In genomic region chr19:13861714-13862531, GRCh38 we compare ENCODE assay signal across 8 cellular contexts. TPM values are rescaled to one million over a fixed set of nuclear protein-coding genes. Genes with fewer than 3 reads are reported as not detected.
DNase-seq lines count a peak whose midpoint lies in the region; ATAC-seq and TF ChIP-seq lines count a peak whose summit lies in the region.

No MANE protein-coding gene starts in this region.

- peak overlapping the region; percentile 74 to 92 for H4K8ac ChIP-seq in IMR-90 (ENCODE audit: low read depth in 2 of 2, low read length in 2 of 2)

- H3K27me3 ChIP-seq in IMR-90 (ENCODE audit: control insufficient read depth, insufficient read depth, low read length) = no peaks in the 10 kb centered on the region
- no peaks in the 10 kb centered on the region for H3K27me3 ChIP-seq in neural cell (ENCODE audit: insufficient read depth, low read depth, low read length)

- H2AFZ ChIP-seq in IMR-90 (replicated peaks; ENCODE audit: low read length, poor library complexity) (peak overlapping the region; percentile 92), neural cell (ENCODE audit: low read depth, low read length) (no peak overlapping the region)

- in situ Hi-C loops in IMR-90 (cut with MboI; ENCODE audit: low sequenced_read_pairs) = loop anchor here (5.0 to 25.0 kb wide), 3 partner anchors 80 to 575 kb away; no protein-coding TSS in a partner anchor

- peak overlapping the region; percentile 98 for H2AK9ac ChIP-seq in IMR-90 (replicated peaks; ENCODE audit: low read depth, low read length, poor library complexity)

- peaks cover 9% of the 10 kb centered on the region for H3K9me1 ChIP-seq in IMR-90 (ENCODE audit: insufficient read depth, low read length)

- no peaks in the 10 kb centered on the region for H3K9me2 ChIP-seq in neural cell (ENCODE audit: insufficient read depth, low read length)

- H2AK5ac ChIP-seq in IMR-90 (ENCODE audit: low read depth, low read length) = peak overlapping the region; percentile 84

- H4K5ac ChIP-seq in IMR-90 (ENCODE audit: low read depth, low read length) = peak overlapping the region; percentile 85

- H2BK120ac ChIP-seq in IMR-90 (ENCODE audit: low read depth, low read length) = peak overlapping the region; percentile 99

- 0% methylated on average over 6 of the region's 27 CpGs; no CpG with 5 or more reads in 1 of the 2 experiments for WGBS in IMR-90 (ENCODE audit: extremely low coverage in 2 of 2, insufficient read length in 1 of 2), 2 experiments

- peaks cover 13% of the 10 kb centered on the region for H3K4me1 ChIP-seq in IMR-90 (ENCODE audit: control insufficient read depth, insufficient read depth, low read length)

- peak overlapping the region; percentile 86 for H3K18ac ChIP-seq in IMR-90 (ENCODE audit: low read depth, low read length)

- H2BK5ac ChIP-seq in IMR-90 (ENCODE audit: low read depth, low read length, poor library complexity, severe bottlenecking) = peak overlapping the region; percentile 90

- BruUV-seq in IMR-90 (replicated peaks; lab: Mats Ljungman, UMichigan) = no TSS peak

- H3K9ac ChIP-seq in IMR-90 (ENCODE audit: low read depth, low read length) (peak overlapping the region; percentile 73), neural cell (ENCODE audit: low read length) (no peak overlapping the region)

- H3K4me3 ChIP-seq in IMR-90 (ENCODE audit: insufficient read depth, low read depth, low read length) (peak overlapping the region; percentile 45), fibroblast of the aortic adventitia (ENCODE audit: low read depth, low read length) (peak overlapping the region; percentile 60), neural cell (ENCODE audit: low read length) (peak overlapping the region; percentile 28)

- intact Hi-C loops in IMR-90 (cut with micrococcal nuclease) = loop anchor here (1.0 to 5.0 kb wide), 4 partner anchors 23 to 265 kb away; no protein-coding TSS in a partner anchor

- H3K9me3 ChIP-seq in IMR-90 (ENCODE audit: control insufficient read depth, insufficient read depth, low read length) = no peaks in the 10 kb centered on the region
- no peaks in the 10 kb centered on the region for H3K9me3 ChIP-seq in neural cell (ENCODE audit: low read length)

- H3F3A ChIP-seq in neural cell (ENCODE audit: insufficient read depth, low read length, poor library complexity, severe bottlenecking) = no peaks in the 10 kb centered on the region

- H2BK20ac ChIP-seq in IMR-90 (ENCODE audit: low read depth, low read length) = peak overlapping the region; percentile 97

- H3K23ac ChIP-seq in IMR-90 (ENCODE audit: low read depth, low read length) = peak overlapping the region; percentile 92

- peak; percentile 72 for DNase-seq in DMS114 treated with DMSO at 0.1 percent for 48 hours (lab: John Stamatoyannopoulos, UW; ENCODE audit: unreplicated experiment)
- peak; percentile 87 for DNase-seq in IMR-90
- DNase-seq in RKO (ENCODE audit: low spot score) = peak; percentile 87
- DNase-seq in activated effector memory CD4-positive, alpha-beta T cell treated with Interleukin-2 at 50 U/mL for 16 hours = peak; percentile 81
- DNase-seq in fibroblast of the aortic adventitia (ENCODE audit: low read depth) = peak; percentile 92
- peak; percentile 87 to 88 for DNase-seq in stimulated activated naive CD8-positive, alpha-beta T cell treated with anti-CD3 and anti-CD28 coated beads, Interleukin-15, amount 100 ng/mL, for 72 hours

- peak overlapping the region; percentile 94 for H3K56ac ChIP-seq in IMR-90 (ENCODE audit: extremely low read depth, insufficient read depth, low read length)

- peak overlapping the region; percentile 95 for H3K27ac ChIP-seq in IMR-90 (ENCODE audit: insufficient read depth, low read length)
- no peak overlapping the region for H3K27ac ChIP-seq in neural cell (ENCODE audit: low read length)

- H3K36me3 ChIP-seq in IMR-90 (ENCODE audit: control insufficient read depth, insufficient read depth, low read length) (no peaks in the 10 kb centered on the region), neural cell (ENCODE audit: insufficient read depth, low read length) (no peaks in the 10 kb centered on the region)

- peak overlapping the region; percentile 97 to 99 for H3K27ac Mint-ChIP-seq in stimulated activated naive CD8-positive, alpha-beta T cell treated with anti-CD3 and anti-CD28 coated beads, Interleukin-15, amount 100 ng/mL, for 72 hours

- H4K20me1 ChIP-seq in IMR-90 (ENCODE audit: insufficient read depth, low read length) (no peaks in the 10 kb centered on the region), neural cell (ENCODE audit: insufficient read depth) (no peaks in the 10 kb centered on the region)

- CTCF ChIA-PET in IMR-90 (lab: Yijun Ruan, JAX) = interaction anchor here (0.6 to 2.5 kb wide), 20 partner anchors 9 to 201 kb away, joined by 3 to 13 read pairs (median 4); no protein-coding TSS in a partner anchor

- H3K79me2 ChIP-seq in neural cell (replicated peaks; ENCODE audit: insufficient read depth, low read length) = no peaks in the 10 kb centered on the region

- peaks cover 10 to 44% of the 10 kb centered on the region in 2 experiments; a peak in 3 of 4 replicates for H3K79me1 ChIP-seq in IMR-90 (ENCODE audit: low read depth in 1 of 2, low read length in 2 of 2)

- peak overlapping the region; percentile 97 for H3K14ac ChIP-seq in IMR-90 (replicated peaks; ENCODE audit: low read depth, low read length)

- peak overlapping the region; percentile 93; the same call in 2 of the 3 replicates for H2BK15ac ChIP-seq in IMR-90 (ENCODE audit: low read depth, low read length)

- TF ChIP-seq CTCF in IMR-90 (conservative IDR thresholded peaks at IDR 0.05; ENCODE audit: low read depth, low read length) (peak; percentile 97), fibroblast of the aortic adventitia (IDR thresholded peaks at IDR 0.05; ENCODE audit: insufficient read depth, low read length) (peak; percentile 95), neural cell (IDR thresholded peaks at IDR 0.05; ENCODE audit: poor library complexity, severe bottlenecking) (peak; percentile 90)

- dilution Hi-C loops in IMR-90 (cut with HindIII; ENCODE audit: low sequenced_read_pairs, unreplicated experiment) = no loop called here

- no peaks in the 10 kb centered on the region for H3K9me3 Mint-ChIP-seq in stimulated activated naive CD8-positive, alpha-beta T cell treated with anti-CD3 and anti-CD28 coated beads, Interleukin-15, amount 100 ng/mL, for 72 hours

- no peak for TF ChIP-seq EP300 in neural cell (conservative IDR thresholded peaks at IDR 0.05; ENCODE audit: poor library complexity, severe bottlenecking)

- peak; percentile 95 for TF ChIP-seq RAD21 in IMR-90 (IDR thresholded peaks at IDR 0.05; ENCODE audit: low read length)
- peak; percentile 83 for TF ChIP-seq RAD21 in neural cell (conservative IDR thresholded peaks at IDR 0.05)

- POLR2A ChIA-PET in IMR-90 (lab: Charles Lee; ENCODE audit: unreplicated experiment) = interaction anchor here (0.6 to 1.0 kb wide), 3 partner anchors 20 to 28 kb away, joined by 3 to 5 read pairs (median 3); no protein-coding TSS in a partner anchor

- peak; percentile 54 for ATAC-seq in GM21528 (IDR thresholded peaks at IDR 0.05; ENCODE audit: low FRiP score, unreplicated experiment)
- peak; percentile 86 for ATAC-seq in IMR-90 (ENCODE audit: low read depth)
- peak; percentile 94 for ATAC-seq in stimulated activated naive CD8-positive, alpha-beta T cell treated with anti-CD3 and anti-CD28 coated beads, Interleukin-15, amount 100 ng/mL, for 72 hours

- peak overlapping the region; percentile 96 for H3K4ac ChIP-seq in IMR-90 (ENCODE audit: low read depth, low read length)

- peaks cover 65% of the 10 kb centered on the region for H3K4me1 Mint-ChIP-seq in stimulated activated naive CD8-positive, alpha-beta T cell treated with anti-CD3 and anti-CD28 coated beads, Interleukin-15, amount 100 ng/mL, for 72 hours

- peak; percentile 71; the same call in 1 of the 2 replicates for TF ChIP-seq POLR2A in IMR-90 (IDR thresholded peaks at IDR 0.05; ENCODE audit: low read depth, low read length)

- peaks cover 35% of the 10 kb centered on the region for H3K27me3 Mint-ChIP-seq in stimulated activated naive CD8-positive, alpha-beta T cell treated with anti-CD3 and anti-CD28 coated beads, Interleukin-15, amount 100 ng/mL, for 72 hours

- H3K4me2 ChIP-seq in IMR-90 (ENCODE audit: low read depth, low read length) (peak overlapping the region; percentile 90), neural cell (ENCODE audit: low read length) (no peak overlapping the region)

- peak overlapping the region; percentile 94 for H4K91ac ChIP-seq in IMR-90 (ENCODE audit: insufficient read depth, low read depth, low read length)

- peak overlapping the region; percentile 98 to 100 for H3K4me3 Mint-ChIP-seq in stimulated activated naive CD8-positive, alpha-beta T cell treated with anti-CD3 and anti-CD28 coated beads, Interleukin-15, amount 100 ng/mL, for 72 hours

TF ChIP-seq in IMR-90, 13 proteins besides CTCF, POLR2A, EP300 and RAD21 (continues in another document):
- peak; percentile 52 for TF ChIP-seq RCOR1 (IDR thresholded peaks at IDR 0.05; ENCODE audit: insufficient replicate concordance, low read length)
- TF ChIP-seq MXI1 (IDR thresholded peaks at IDR 0.05; ENCODE audit: borderline replicate concordance, low read depth, low read length) = no peak

TF ChIP-seq in neural cell, 6 proteins besides CTCF, POLR2A, EP300 and RAD21:
- TF ChIP-seq SMC3 (conservative IDR thresholded peaks at IDR 0.05; ENCODE audit: poor library complexity) = peak; percentile 83
- TF ChIP-seq TAF1 (IDR thresholded peaks at IDR 0.05; ENCODE audit: low read depth) = no peak

RNA-seq across cellular contexts. Expression of gene NANOS3, which starts 15.0 kb away (rescaled TPM):
- total RNA-seq in IMR-90 (2012; rRNA removed) = not detected in 2 replicates
- 0.63 and 0.85 TPM in 2 replicates for polyA plus RNA-seq in IMR-90 (2012; rRNA removed)
- polyA plus RNA-seq in IMR-90 (2012; cell fraction: cytosol; rRNA removed) = 0.36 and 0.53 TPM in 2 replicates
- 2.2 and 3.8 TPM in 2 replicates for polyA plus RNA-seq in IMR-90 (2012; cell fraction: nucleus; rRNA removed; ENCODE audit: low replicate concordance)
- 0.27 TPM in 1 of 2 replicates, not detected in the other for total RNA-seq in fibroblast of the aortic adventitia (ENCODE audit: low replicate concordance)
- 3.2 and 3.8 TPM in 2 replicates for polyA plus RNA-seq in neural cell
- polyA minus RNA-seq in neural cell = not detected in 2 replicates

RNA-seq across cellular contexts. Expression of gene BRME1, which starts 44.0 kb away (rescaled TPM):
- total RNA-seq in IMR-90 (2012; rRNA removed) = 0.18 and 0.28 TPM in 2 replicates
- polyA plus RNA-seq in IMR-90 (2012; rRNA removed) = 0.38 and 0.56 TPM in 2 replicates
- 0.03 and 0.48 TPM in 2 replicates for polyA plus RNA-seq in IMR-90 (2012; cell fraction: cytosol; rRNA removed)
- polyA plus RNA-seq in IMR-90 (2012; cell fraction: nucleus; rRNA removed; ENCODE audit: low replicate concordance) = 0.92 and 1.6 TPM in 2 replicates
- 1.5 and 1.8 TPM in 2 replicates for total RNA-seq in fibroblast of the aortic adventitia (ENCODE audit: low replicate concordance)
- polyA plus RNA-seq in neural cell = 6.2 and 8.5 TPM in 2 replicates
- polyA minus RNA-seq in neural cell = 5.1 and 5.2 TPM in 2 replicates

RNA-seq across cellular contexts. Expression of gene CC2D1A, which starts 44.1 kb away (rescaled TPM):
- total RNA-seq in IMR-90 (2012; rRNA removed) (3.9 and 4.1 TPM in 2 replicates), fibroblast of the aortic adventitia (ENCODE audit: low replicate concordance) (12.5 and 16.6 TPM in 2 replicates)
- polyA plus RNA-seq in IMR-90 (2012; rRNA removed) (12.4 and 14.7 TPM in 2 replicates), neural cell (24.5 and 26.9 TPM in 2 replicates)
- polyA plus RNA-seq in IMR-90 (2012; cell fraction: cytosol; rRNA removed) = 13.0 and 18.1 TPM in 2 replicates
- polyA plus RNA-seq in IMR-90 (2012; cell fraction: nucleus; rRNA removed; ENCODE audit: low replicate concordance) = 70.8 and 113 TPM in 2 replicates
- polyA minus RNA-seq in neural cell = 10.7 and 11.1 TPM in 2 replicates
